In the genomic region with DNA sequence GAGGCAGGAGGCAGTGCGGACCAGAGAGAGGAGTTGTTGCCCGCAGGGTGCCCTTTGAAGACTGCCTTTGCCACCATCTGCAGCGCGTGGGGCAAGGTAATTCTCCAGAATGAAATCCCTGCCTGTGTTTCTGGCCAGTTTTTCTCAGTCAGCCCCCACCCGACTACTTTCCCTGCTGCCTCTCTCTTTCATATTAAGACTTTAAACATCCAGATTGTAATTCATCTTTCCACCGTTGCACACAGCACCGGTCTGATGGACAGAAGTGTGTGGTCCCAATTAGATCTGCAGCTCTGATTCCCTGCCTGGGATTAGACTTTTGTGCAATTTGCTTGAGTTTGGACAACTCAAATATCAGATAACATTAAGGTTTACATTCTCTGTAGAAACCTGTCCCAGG, we compare ENCODE assay signal across 20 cellular contexts.
DNase-seq lines count a peak whose midpoint lies in the region; ATAC-seq and TF ChIP-seq lines count a peak whose summit lies in the region.
"Had no signal": no experiment of that assay in that cellular context is flagged by ENCODE, and none has a peak within 500 bp of the region (broad histone marks: within the 10 kb centered on the region; RNA-seq: fewer than 3 reads in every experiment).

No MANE protein-coding gene starts in this region.

- H3K4me3 Mint-ChIP-seq in nephron: peak overlapping the region in 1 of 3 experiments; percentile 49
- H3K4me3 Mint-ChIP-seq in nephron progenitor cell: no peak overlapping the region
- H3K4me3 Mint-ChIP-seq: B cell; CD4-positive, CD25-positive, alpha-beta regulatory T cell; CD8-positive, alpha-beta T cell; GM23338; H9 had no signal

- H4K20me1 ChIP-seq in osteoblast (ENCODE audit: insufficient read depth, low read length): no peaks in the 10 kb centered on the region
- H4K20me1 ChIP-seq: BLaER1 had no signal

- H3K36me3 ChIP-seq in SJCRH30 (no peaks in the 10 kb centered on the region), osteoblast (ENCODE audit: insufficient read depth, low read length) (no peaks in the 10 kb centered on the region)
- H3K36me3 ChIP-seq: BLaER1 had no signal

- H3K36me3 Mint-ChIP-seq in nephron (ENCODE audit: low read depth): no peaks in the 10 kb centered on the region
- no peaks in the 10 kb centered on the region for H3K36me3 Mint-ChIP-seq in nephron progenitor cell (ENCODE audit: low read depth)
- H3K36me3 Mint-ChIP-seq: CD4-positive, CD25-positive, alpha-beta regulatory T cell; CD8-positive, alpha-beta T cell had no signal

- TF ChIP-seq CTCF in nephron (IDR thresholded peaks at IDR 0.05; ENCODE audit: unreplicated experiment in 3 of 3) (no peak), osteoblast (IDR thresholded peaks at IDR 0.05; ENCODE audit: extremely low read depth, low read depth, low read length) (no peak), nephron progenitor cell (IDR thresholded peaks at IDR 0.05) (no peak)

- H3K27me3 ChIP-seq in SJCRH30: no peaks in the 10 kb centered on the region
- no peaks in the 10 kb centered on the region for H3K27me3 ChIP-seq in osteoblast (ENCODE audit: insufficient read depth, low read length)
- H3K27me3 ChIP-seq: BLaER1 had no signal

- H3K4me3 ChIP-seq in SJCRH30 (peak overlapping the region; percentile 40), osteoblast (ENCODE audit: insufficient read depth, low read length) (no peak overlapping the region)
- H3K4me3 ChIP-seq: BLaER1, GM23338 had no signal

- H2AFZ ChIP-seq in osteoblast (ENCODE audit: low read length): no peak overlapping the region
- H2AFZ ChIP-seq: GM23338 had no signal

- H3K27ac Mint-ChIP-seq in nephron: peak overlapping the region; percentile 67 to 92 (median 77)
- no peak overlapping the region for H3K27ac Mint-ChIP-seq in nephron progenitor cell
- H3K27ac Mint-ChIP-seq: B cell; CD4-positive, CD25-positive, alpha-beta regulatory T cell; CD8-positive, alpha-beta T cell; GM23338; H9 had no signal

- no peak overlapping the region for H3K4me2 ChIP-seq in osteoblast (ENCODE audit: insufficient read depth, low read length)
- H3K4me2 ChIP-seq: GM23338 had no signal

- peaks cover 45% of the 10 kb centered on the region for H3K4me1 Mint-ChIP-seq in nephron
- peaks cover 10% of the 10 kb centered on the region for H3K4me1 Mint-ChIP-seq in nephron progenitor cell
- H3K4me1 Mint-ChIP-seq: B cell; CD4-positive, CD25-positive, alpha-beta regulatory T cell had no signal

- H3K27me3 Mint-ChIP-seq in nephron (ENCODE audit: low read depth) (peaks cover 13% of the 10 kb centered on the region), nephron progenitor cell (ENCODE audit: low read depth, poor library complexity) (no peaks in the 10 kb centered on the region)
- H3K27me3 Mint-ChIP-seq: CD4-positive, CD25-positive, alpha-beta regulatory T cell had no signal

- peak overlapping the region; percentile 85 for H3K27ac ChIP-seq in SJCRH30
- no peak overlapping the region for H3K27ac ChIP-seq in osteoblast (ENCODE audit: low read depth, low read length)
- H3K27ac ChIP-seq: 22Rv1, BLaER1, C4-2B had no signal

- DNase-seq in SJCRH30 (peak; percentile 65 to 80), left kidney (ENCODE audit: low read depth, low spot score) (peak; percentile 31), osteoblast (ENCODE audit: insufficient read length, low spot score, missing footprints) (peak; percentile 67), left lobe of liver (ENCODE audit: low spot score) (no peak), nephron progenitor cell (no peak)
- no peak for DNase-seq in stimulated activated CD4-positive, alpha-beta T cell treated with anti-CD3 and anti-CD28 coated beads, Interleukin-2, amount 100 ng/mL, for 24 hours
- no peak for DNase-seq in activated CD4-positive, CD25-positive, alpha-beta regulatory T cell treated with anti-CD3 and anti-CD28 coated beads, Interleukin-2, amount 50 U/mL, for 72 hours
- DNase-seq: Caco-2; CD4-positive, CD25-positive, alpha-beta regulatory T cell; CD8-positive, alpha-beta T cell; DMS153; DND-41; H9 had no signal

- H3K4me1 ChIP-seq in SJCRH30: peaks cover 24% of the 10 kb centered on the region
- H3K4me1 ChIP-seq in osteoblast (ENCODE audit: insufficient read depth, low read length): no peaks in the 10 kb centered on the region
- H3K4me1 ChIP-seq: Caco-2 had no signal

- H3K9me3 ChIP-seq in SJCRH30 (replicated peaks) (no peaks in the 10 kb centered on the region), osteoblast (ENCODE audit: low read depth, low read length) (no peaks in the 10 kb centered on the region)
- H3K9me3 ChIP-seq: BLaER1, Caco-2 had no signal

- no peaks in the 10 kb centered on the region for H3K79me2 ChIP-seq in osteoblast (ENCODE audit: insufficient read depth, low read length)

- H3K9me3 Mint-ChIP-seq in nephron: no peaks in the 10 kb centered on the region
- peaks cover 4% of the 10 kb centered on the region for H3K9me3 Mint-ChIP-seq in nephron progenitor cell
- H3K9me3 Mint-ChIP-seq: CD8-positive, alpha-beta T cell; GM23338; H9 had no signal

- ATAC-seq in left lobe of liver: no peak
- ATAC-seq: CD8-positive, alpha-beta T cell; GM23338; HCT116 had no signal

Comparison
In these comparisons a context has a peak if more than half of its experiments do, and no peak if none do; other contexts are left out.
1. DNase-seq: peak in SJCRH30 (2 of 2), left kidney (single experiment) and osteoblast (single experiment); none in stimulated activated CD4-positive, alpha-beta T cell treated with anti-CD3 and anti-CD28 coated beads, Interleukin-2, amount 100 ng/mL, for 24 hours (0 of 2), left lobe of liver (single experiment), nephron progenitor cell (single experiment) and activated CD4-positive, CD25-positive, alpha-beta regulatory T cell treated with anti-CD3 and anti-CD28 coated beads, Interleukin-2, amount 50 U/mL, for 72 hours (single experiment).